ENCODE assay signal across 1 cellular context in genomic region chr9:33136721-33137120, GRCh38.
TF ChIP-seq lines count a peak whose summit lies in the region.

No MANE protein-coding gene starts in this region.

TF ChIP-seq in GM23338, 12 proteins besides CTCF, POLR2A, EP300 and RAD21 (continued from another document):
- TF ChIP-seq ZNF462 (CRISPR knock-in tag; IDR thresholded peaks at IDR 0.05) (no peak), JUNB (IDR thresholded peaks at IDR 0.05; ENCODE audit: unreplicated experiment) (no peak), STAT1 (IDR thresholded peaks at IDR 0.05; ENCODE audit: unreplicated experiment) (no peak), POLR2AphosphoS5 (IDR thresholded peaks at IDR 0.05; ENCODE audit: low read depth) (no peak), EZH2phosphoT487 (IDR thresholded peaks at IDR 0.05; ENCODE audit: unreplicated experiment) (no peak), ZNF331 (CRISPR knock-in tag; IDR thresholded peaks at IDR 0.05; ENCODE audit: low read depth) (no peak), NANOG (IDR thresholded peaks at IDR 0.05; ENCODE audit: borderline replicate concordance) (no peak), CREB1 (CRISPR knock-in tag; IDR thresholded peaks at IDR 0.05; ENCODE audit: low read depth) (no peak), ETS1 (IDR thresholded peaks at IDR 0.05) (no peak)
